Comparison of ENCODE assay signal across 9 cellular contexts in the genomic region with DNA sequence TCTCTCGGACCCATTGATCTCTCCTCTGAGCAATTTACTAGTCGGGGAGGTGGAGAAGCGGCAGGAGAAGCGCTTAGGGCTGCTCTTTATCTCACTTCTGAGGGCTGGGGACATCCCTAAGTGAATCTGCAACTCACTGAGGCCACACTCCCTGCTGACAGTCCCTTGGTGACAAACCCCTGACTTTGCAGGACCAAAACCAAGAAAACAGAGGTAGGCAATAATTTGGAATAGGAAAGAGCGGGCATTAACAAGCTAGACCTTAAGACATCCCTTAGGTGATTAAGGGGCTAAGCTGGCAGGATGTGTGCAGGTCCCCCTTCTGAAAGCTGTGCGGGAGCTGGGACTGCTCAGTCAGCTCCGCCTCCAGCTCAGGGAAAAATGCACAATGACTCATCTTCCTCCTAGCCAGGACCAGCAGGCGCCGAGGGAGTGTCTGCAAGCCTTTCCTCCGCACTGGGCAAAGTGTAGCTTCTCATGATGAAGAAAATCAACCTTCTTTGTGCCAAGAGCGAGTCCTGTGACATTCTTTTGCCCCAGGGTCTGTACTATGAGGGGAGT.
DNase-seq lines count a peak whose midpoint lies in the region; ATAC-seq, FAIRE-seq and TF ChIP-seq lines count a peak whose summit lies in the region.
"Had no signal": no experiment of that assay in that cellular context is flagged by ENCODE, and none has a peak within 500 bp of the region (broad histone marks: within the 10 kb centered on the region; RNA-seq: fewer than 3 reads in every experiment).

No MANE protein-coding gene starts in this region.

- H3K4me1 Mint-ChIP-seq in astrocyte (ENCODE audit: low read depth, unreplicated experiment): peaks cover 9% of the 10 kb centered on the region

- H2AFZ ChIP-seq in astrocyte (ENCODE audit: low read depth, low read length): peak overlapping the region; percentile 59

- TF ChIP-seq CTCF in astrocyte (IDR thresholded peaks at IDR 0.05; ENCODE audit: insufficient read depth, low read depth, low read length) (no peak), sigmoid colon (IDR thresholded peaks at IDR 0.05) (no peak)

- peak; percentile 10 for DNase-seq in 8988T
- DNase-seq in NCI-H2171 treated with DMSO at 0.1 percent for 48 hours (lab: John Stamatoyannopoulos, UW): peak; percentile 24
- DNase-seq in astrocyte (ENCODE audit: low read depth): peak; percentile 63
- DNase-seq in sigmoid colon: no peak

- H4K20me1 ChIP-seq in astrocyte (ENCODE audit: insufficient read depth, low read length): no peaks in the 10 kb centered on the region

- no peaks in the 10 kb centered on the region for H3K9me3 Mint-ChIP-seq in astrocyte (ENCODE audit: unreplicated experiment)
- H3K9me3 Mint-ChIP-seq: dendritic cell treated with granulocyte-macrophage colony-stimulating factor and Interleukin-4, amounts not matched to agents 40 ng/mL and 50 ng/mL, for 4 days had no signal

- peak; percentile 55 for FAIRE-seq in astrocyte (lab: Jason Lieb, UNC)

- intact Hi-C loops in sigmoid colon (cut with DNase I): no loop called here

- H3K36me3 Mint-ChIP-seq in astrocyte (ENCODE audit: low read depth, unreplicated experiment): no peaks in the 10 kb centered on the region

- no peaks in the 10 kb centered on the region for H3K79me2 ChIP-seq in astrocyte (ENCODE audit: insufficient read depth, low read length)

- no peaks in the 10 kb centered on the region for H3K9me3 ChIP-seq in astrocyte (ENCODE audit: insufficient read depth, low read depth, low read length)
- H3K9me3 ChIP-seq in iPS-15b (ENCODE audit: control insufficient read depth, insufficient read depth, low read length): no peaks in the 10 kb centered on the region
- H3K9me3 ChIP-seq in skeletal muscle tissue (ENCODE audit: control insufficient read depth in 3 of 3, low read length in 3 of 3): peaks cover 0 to 3% (median 0%) of the 10 kb centered on the region in 3 donors
- no peaks in the 10 kb centered on the region for H3K9me3 ChIP-seq in sigmoid colon

- H3K27ac ChIP-seq in astrocyte (ENCODE audit: low read depth, low read length): no peak overlapping the region
- no peak overlapping the region for H3K27ac ChIP-seq in skeletal muscle tissue (ENCODE audit: low read depth, low read length)
- H3K27ac ChIP-seq in sigmoid colon: no peak overlapping the region

- peak overlapping the region; percentile 78 for H3K4me2 ChIP-seq in astrocyte (ENCODE audit: low read length)

- 10 to 21% methylated on average over 11 of the region's 11 CpGs for WGBS in sigmoid colon, 2 donors

- no peak overlapping the region for H3K27ac Mint-ChIP-seq in astrocyte (ENCODE audit: unreplicated experiment)
- H3K27ac Mint-ChIP-seq: dendritic cell treated with granulocyte-macrophage colony-stimulating factor and Interleukin-4, amounts not matched to agents 40 ng/mL and 50 ng/mL, for 4 days had no signal

- H3K4me1 ChIP-seq in astrocyte (ENCODE audit: insufficient read depth, low read length) (peaks cover 12% of the 10 kb centered on the region), iPS-15b (ENCODE audit: control insufficient read depth, insufficient read depth, low read length) (peaks cover 23% of the 10 kb centered on the region), skeletal muscle tissue (ENCODE audit: control insufficient read depth in 3 of 3, insufficient read depth in 3 of 3, low read length in 3 of 3) (peaks cover 7 to 9% (median 7%) of the 10 kb centered on the region in 3 donors), sigmoid colon (peaks cover 0 to 9% (median 2%) of the 10 kb centered on the region in 4 donors)

- no peak for TF ChIP-seq POLR2A in sigmoid colon (IDR thresholded peaks at IDR 0.05)

- H3K4me3 ChIP-seq in astrocyte (ENCODE audit: insufficient read depth, low read depth, low read length) (no peak overlapping the region), iPS-15b (ENCODE audit: low read depth, low read length) (peak overlapping the region; percentile 32), skeletal muscle tissue (ENCODE audit: low read length in 3 of 3) (peak overlapping the region in 2 of 3 donors; percentile 3 to 46), sigmoid colon (peak overlapping the region in 1 of 4 donors; percentile 5)

- no peak for TF ChIP-seq EP300 in sigmoid colon (IDR thresholded peaks at IDR 0.05)

- H3K27me3 ChIP-seq in astrocyte (ENCODE audit: insufficient read depth, low read length) (no peaks in the 10 kb centered on the region), iPS-15b (ENCODE audit: control insufficient read depth, insufficient read depth, low read length) (peaks cover 13% of the 10 kb centered on the region), skeletal muscle tissue (ENCODE audit: control insufficient read depth in 3 of 3, insufficient read depth in 3 of 3, low read length in 3 of 3) (peaks cover 15 to 34% (median 23%) of the 10 kb centered on the region in 3 donors), sigmoid colon (peaks cover 0 to 11% (median 0%) of the 10 kb centered on the region in 3 donors)

- H3K27me3 Mint-ChIP-seq in astrocyte (ENCODE audit: low read depth, unreplicated experiment): no peaks in the 10 kb centered on the region

- peak; percentile 50 for ATAC-seq in GM18502 (IDR thresholded peaks at IDR 0.05; ENCODE audit: poor library complexity, unreplicated experiment)
- ATAC-seq in HG03108 (IDR thresholded peaks at IDR 0.05; ENCODE audit: unreplicated experiment): no peak

- H3K4me3 Mint-ChIP-seq in astrocyte (ENCODE audit: unreplicated experiment): no peak overlapping the region
- H3K4me3 Mint-ChIP-seq: dendritic cell treated with granulocyte-macrophage colony-stimulating factor and Interleukin-4, amounts not matched to agents 40 ng/mL and 50 ng/mL, for 4 days had no signal

- no peaks in the 10 kb centered on the region for H3K36me3 ChIP-seq in astrocyte (ENCODE audit: insufficient read depth, low read length)
- H3K36me3 ChIP-seq in iPS-15b (ENCODE audit: control insufficient read depth, insufficient read depth, low read length): no peaks in the 10 kb centered on the region
- no peaks in the 10 kb centered on the region for H3K36me3 ChIP-seq in skeletal muscle tissue (ENCODE audit: control insufficient read depth in 3 of 3, insufficient read depth in 3 of 3, low read length in 3 of 3)
- no peaks in the 10 kb centered on the region for H3K36me3 ChIP-seq in sigmoid colon

- H3K9ac ChIP-seq in astrocyte (ENCODE audit: low read length): no peak overlapping the region
- no peak overlapping the region for H3K9ac ChIP-seq in iPS-15b (ENCODE audit: low read depth, low read length)
- H3K9ac ChIP-seq in skeletal muscle tissue (ENCODE audit: low read depth in 1 of 3, low read length in 3 of 3): no peak overlapping the region
